7 cellular contexts compared by ENCODE assay signal in genomic region chr19:58544591-58545285, GRCh38. TPM values are rescaled to one million over a fixed set of nuclear protein-coding genes. Genes with fewer than 3 reads are reported as not detected.
DNase-seq lines count a peak whose midpoint lies in the region; ATAC-seq and TF ChIP-seq lines count a peak whose summit lies in the region.

No MANE protein-coding gene starts in this region.

- no peaks in the 10 kb centered on the region for H3K27me3 ChIP-seq in testis

- H3K9me3 ChIP-seq in mesodermal cell (ENCODE audit: control insufficient read depth, low read length): no peaks in the 10 kb centered on the region
- no peaks in the 10 kb centered on the region for H3K9me3 ChIP-seq in testis

- peak; percentile 53 for ATAC-seq in GM18868 (IDR thresholded peaks at IDR 0.05; ENCODE audit: unreplicated experiment)
- peak; percentile 52 for ATAC-seq in HG02885 (IDR thresholded peaks at IDR 0.05; ENCODE audit: poor library complexity, unreplicated experiment)

- peak; percentile 57 for DNase-seq in SK-MEL-5 (ENCODE audit: low read depth, low spot score)
- DNase-seq in dermis blood vessel endothelial cell: peak; percentile 73
- peak; percentile 61 for DNase-seq in testis
- no peak for DNase-seq in SK-N-DZ (ENCODE audit: low spot score)

- TF ChIP-seq CTCF in testis (IDR thresholded peaks at IDR 0.05): no peak

- intact Hi-C loops in testis (cut with DNase I; ENCODE audit: low total_unique reads): no loop called here

- in situ Hi-C loops in SK-MEL-5 (cut with HindIII; ENCODE audit: low pct_unique_long_range_greater_than_20kb, low sequenced_read_pairs): no loop called here

- peak overlapping the region; percentile 99 for H3K27ac ChIP-seq in mesodermal cell (ENCODE audit: low read depth, low read length, severe bottlenecking)
- peak overlapping the region; percentile 96 to 99 for H3K27ac ChIP-seq in testis

- H3K4me1 ChIP-seq in mesodermal cell (ENCODE audit: control insufficient read depth, insufficient read depth, low read length, poor library complexity, severe bottlenecking): peaks cover 11% of the 10 kb centered on the region
- peaks cover 22% of the 10 kb centered on the region for H3K4me1 ChIP-seq in testis

- no peak for TF ChIP-seq POLR2A in testis (IDR thresholded peaks at IDR 0.05)

- H3K4me3 ChIP-seq in mesodermal cell (ENCODE audit: extremely low read depth, insufficient read depth, low read length, poor library complexity, severe bottlenecking) (peak overlapping the region; percentile 76), testis (peak overlapping the region; percentile 88 to 93)

- WGBS in mesodermal cell (ENCODE audit: insufficient coverage in 2 of 2), 2 experiments: 0 to 1% methylated on average over 74 to 80 of the region's 92 CpGs
- 0% methylated on average over 8 to 22 of the region's 92 CpGs for WGBS in testis, 2 donors

- H3K36me3 ChIP-seq in mesodermal cell (ENCODE audit: control insufficient read depth, insufficient read depth, low read length): peaks cover 47% of the 10 kb centered on the region
- H3K36me3 ChIP-seq in testis (ENCODE audit: low read depth, missing control alignments): peaks cover 3% of the 10 kb centered on the region

RNA-seq across cellular contexts. Expression of gene TRIM28, which starts 0.9 kb away (rescaled TPM):
- total RNA-seq in SK-MEL-5 (2014; rRNA removed; shearing (Covaris generic)): 346 and 425 TPM in 2 replicates
- polyA plus RNA-seq in SK-MEL-5 (2015; cell fraction: cytosol; rRNA removed): 376 and 392 TPM in 2 replicates
- 707 and 730 TPM in 2 replicates for polyA plus RNA-seq in SK-MEL-5 (2015; cell fraction: nucleus; rRNA removed)
- total RNA-seq in dermis blood vessel endothelial cell (259 and 492 TPM in 2 replicates), testis (100 to 1,000 TPM; 415 to 521 TPM)
- polyA plus RNA-seq in mesodermal cell (2013, experiment 1 of 2): 590 TPM
- polyA plus RNA-seq in mesodermal cell (2013, experiment 2 of 2): 581 TPM
- polyA plus RNA-seq in testis (ENCODE audit: insufficient read depth, low read depth, low replicate concordance): 694 TPM
- polyA plus RNA-seq in SK-N-DZ (2014; cell fraction: cytosol; rRNA removed): 375 and 400 TPM in 2 replicates
- polyA plus RNA-seq in SK-N-DZ (2014; cell fraction: nucleus; rRNA removed): 509 and 535 TPM in 2 replicates

RNA-seq across cellular contexts. Expression of gene CHMP2A, which starts 10.2 kb away (rescaled TPM):
- total RNA-seq in SK-MEL-5 (2014; rRNA removed; shearing (Covaris generic)): 82.6 and 89.4 TPM in 2 replicates
- polyA plus RNA-seq in SK-MEL-5 (2015; cell fraction: cytosol; rRNA removed): 132 and 169 TPM in 2 replicates
- 44.7 and 45.9 TPM in 2 replicates for polyA plus RNA-seq in SK-MEL-5 (2015; cell fraction: nucleus; rRNA removed)
- 84.6 and 107 TPM in 2 replicates for total RNA-seq in dermis blood vessel endothelial cell
- 110 TPM for polyA plus RNA-seq in mesodermal cell (2013, experiment 1 of 2)
- 90.4 TPM for polyA plus RNA-seq in mesodermal cell (2013, experiment 2 of 2)
- 100 to 1,000 TPM; 115 to 126 TPM for total RNA-seq in testis
- polyA plus RNA-seq in testis (ENCODE audit: insufficient read depth, low read depth, low replicate concordance): 155 TPM
- polyA plus RNA-seq in SK-N-DZ (2014; cell fraction: cytosol; rRNA removed): 85.0 and 86.3 TPM in 2 replicates
- polyA plus RNA-seq in SK-N-DZ (2014; cell fraction: nucleus; rRNA removed): 46.1 and 47.8 TPM in 2 replicates

RNA-seq across cellular contexts. Expression of gene UBE2M, which starts 13.7 kb away (rescaled TPM):
- 82.8 and 85.3 TPM in 2 replicates for total RNA-seq in SK-MEL-5 (2014; rRNA removed; shearing (Covaris generic))
- 99.9 and 125 TPM in 2 replicates for polyA plus RNA-seq in SK-MEL-5 (2015; cell fraction: cytosol; rRNA removed)
- 35.6 and 108 TPM in 2 replicates for polyA plus RNA-seq in SK-MEL-5 (2015; cell fraction: nucleus; rRNA removed)
- total RNA-seq in dermis blood vessel endothelial cell (58.9 and 67.6 TPM in 2 replicates), testis (10 to 100 TPM; 65.0 to 65.2 TPM)
- polyA plus RNA-seq in mesodermal cell (2013, experiment 1 of 2): 134 TPM
- 104 TPM for polyA plus RNA-seq in mesodermal cell (2013, experiment 2 of 2)
- 155 TPM for polyA plus RNA-seq in testis (ENCODE audit: insufficient read depth, low read depth, low replicate concordance)
- 63.0 and 69.2 TPM in 2 replicates for polyA plus RNA-seq in SK-N-DZ (2014; cell fraction: cytosol; rRNA removed)
- 59.7 and 69.5 TPM in 2 replicates for polyA plus RNA-seq in SK-N-DZ (2014; cell fraction: nucleus; rRNA removed)

RNA-seq across cellular contexts. Expression of gene ZBTB45, which starts 25.1 kb away (rescaled TPM):
- total RNA-seq in SK-MEL-5 (2014; rRNA removed; shearing (Covaris generic)): 1.9 and 3.3 TPM in 2 replicates
- 9.3 and 12.6 TPM in 2 replicates for polyA plus RNA-seq in SK-MEL-5 (2015; cell fraction: cytosol; rRNA removed)
- 6.0 and 8.2 TPM in 2 replicates for polyA plus RNA-seq in SK-MEL-5 (2015; cell fraction: nucleus; rRNA removed)
- 6.1 and 9.3 TPM in 2 replicates for total RNA-seq in dermis blood vessel endothelial cell
- 18.0 TPM for polyA plus RNA-seq in mesodermal cell (2013, experiment 1 of 2)
- 13.4 TPM for polyA plus RNA-seq in mesodermal cell (2013, experiment 2 of 2)
- total RNA-seq in testis: 10 to 100 TPM; 14.0 to 15.1 TPM
- 6.9 TPM for polyA plus RNA-seq in testis (ENCODE audit: insufficient read depth, low read depth, low replicate concordance)
- 4.4 and 4.8 TPM in 2 replicates for polyA plus RNA-seq in SK-N-DZ (2014; cell fraction: cytosol; rRNA removed)
- polyA plus RNA-seq in SK-N-DZ (2014; cell fraction: nucleus; rRNA removed): 4.1 and 4.5 TPM in 2 replicates

RNA-seq across cellular contexts. Expression of gene MZF1, which starts 28.4 kb away (rescaled TPM):
- 5.4 and 5.9 TPM in 2 replicates for total RNA-seq in SK-MEL-5 (2014; rRNA removed; shearing (Covaris generic))
- 5.4 and 5.9 TPM in 2 replicates for polyA plus RNA-seq in SK-MEL-5 (2015; cell fraction: cytosol; rRNA removed)
- polyA plus RNA-seq in SK-MEL-5 (2015; cell fraction: nucleus; rRNA removed): 145 and 168 TPM in 2 replicates
- total RNA-seq in dermis blood vessel endothelial cell (14.5 and 15.8 TPM in 2 replicates), testis (10 to 100 TPM; 55.8 to 56.1 TPM)
- polyA plus RNA-seq in mesodermal cell (2013, experiment 1 of 2): 14.1 TPM
- polyA plus RNA-seq in mesodermal cell (2013, experiment 2 of 2): 11.8 TPM
- 23.9 TPM for polyA plus RNA-seq in testis (ENCODE audit: insufficient read depth, low read depth, low replicate concordance)
- polyA plus RNA-seq in SK-N-DZ (2014; cell fraction: cytosol; rRNA removed): 12.0 and 14.7 TPM in 2 replicates
- polyA plus RNA-seq in SK-N-DZ (2014; cell fraction: nucleus; rRNA removed): 72.1 and 102 TPM in 2 replicates
